18 cellular contexts compared by ENCODE assay signal in genomic region chrX:129585143-129585542, GRCh38.
"Had no signal": no experiment of that assay in that cellular context is flagged by ENCODE, and none has a peak within 500 bp of the region (broad histone marks: within the 10 kb centered on the region; RNA-seq: fewer than 3 reads in every experiment).

No MANE protein-coding gene starts in this region.

- H3K36me3 ChIP-seq: vagina had no signal

- H3K9me3 ChIP-seq: esophagus squamous epithelium, tibial nerve, upper lobe of right lung, vagina had no signal

- H3K27ac ChIP-seq: esophagus squamous epithelium, tibial nerve, upper lobe of right lung, vagina had no signal

- ATAC-seq: stimulated activated effector memory CD8-positive, alpha-beta T cell treated with anti-CD3 and anti-CD28 coated beads, Interleukin-12 subunit alpha, Interleukin-12 subunit beta, amount 100 ng/mL, for 72 hours; upper lobe of right lung had no signal

- FAIRE-seq: colon, keratinocyte had no signal

- H3K27ac Mint-ChIP-seq: dendritic cell treated with granulocyte-macrophage colony-stimulating factor and Interleukin-4, amounts not matched to agents 40 ng/mL and 50 ng/mL, for 4 days; immature natural killer cell; naive B cell; nephron progenitor cell; stimulated activated effector memory CD8-positive, alpha-beta T cell treated with anti-CD3 and anti-CD28 coated beads, Interleukin-12 subunit alpha, Interleukin-12 subunit beta, amount 100 ng/mL, for 72 hours; stimulated activated naive CD8-positive, alpha-beta T cell treated with anti-CD3 and anti-CD28 coated beads, Interleukin-15, Interleukin-2, amounts not matched to agents 100 ng/mL and 50 ng/mL, for 24 hours had no signal

- H3K4me1 Mint-ChIP-seq: immature natural killer cell; naive B cell; nephron progenitor cell; stimulated activated effector memory CD8-positive, alpha-beta T cell treated with anti-CD3 and anti-CD28 coated beads, Interleukin-12 subunit alpha, Interleukin-12 subunit beta, amount 100 ng/mL, for 72 hours had no signal

- H3K27me3 ChIP-seq: esophagus squamous epithelium, tibial nerve, upper lobe of right lung, vagina had no signal

- H3K36me3 Mint-ChIP-seq: stimulated activated effector memory CD8-positive, alpha-beta T cell treated with anti-CD3 and anti-CD28 coated beads, Interleukin-12 subunit alpha, Interleukin-12 subunit beta, amount 100 ng/mL, for 72 hours had no signal

- H3K4me3 ChIP-seq: esophagus squamous epithelium, tibial nerve, upper lobe of right lung, vagina had no signal

- H3K27me3 Mint-ChIP-seq: dendritic cell treated with granulocyte-macrophage colony-stimulating factor and Interleukin-4, amounts not matched to agents 40 ng/mL and 50 ng/mL, for 4 days; naive B cell; stimulated activated naive CD8-positive, alpha-beta T cell treated with anti-CD3 and anti-CD28 coated beads, Interleukin-15, Interleukin-2, amounts not matched to agents 100 ng/mL and 50 ng/mL, for 24 hours had no signal

- H3K4me1 ChIP-seq: esophagus squamous epithelium, tibial nerve, upper lobe of right lung, vagina had no signal

- DNase-seq: esophagus squamous epithelium; foreskin fibroblast; head of caudate nucleus; immature natural killer cell; mesendoderm; naive B cell; nephron progenitor cell; posterior cingulate gyrus; stimulated activated CD4-positive, alpha-beta T cell treated with anti-CD3 and anti-CD28 coated beads, Interleukin-4, amount 100 ng/mL, for 1 hour; stimulated activated CD8-positive, alpha-beta memory T cell treated with anti-CD3 and anti-CD28 coated beads, Interleukin-4, amount 100 ng/mL, for 48 hours; upper lobe of right lung had no signal

- H3K4me3 Mint-ChIP-seq: dendritic cell treated with granulocyte-macrophage colony-stimulating factor and Interleukin-4, amounts not matched to agents 40 ng/mL and 50 ng/mL, for 4 days; immature natural killer cell; naive B cell; nephron progenitor cell; stimulated activated effector memory CD8-positive, alpha-beta T cell treated with anti-CD3 and anti-CD28 coated beads, Interleukin-12 subunit alpha, Interleukin-12 subunit beta, amount 100 ng/mL, for 72 hours; stimulated activated naive CD8-positive, alpha-beta T cell treated with anti-CD3 and anti-CD28 coated beads, Interleukin-15, Interleukin-2, amounts not matched to agents 100 ng/mL and 50 ng/mL, for 24 hours had no signal

- H3K9me3 Mint-ChIP-seq: dendritic cell treated with granulocyte-macrophage colony-stimulating factor and Interleukin-4, amounts not matched to agents 40 ng/mL and 50 ng/mL, for 4 days; immature natural killer cell; naive B cell; nephron progenitor cell; stimulated activated effector memory CD8-positive, alpha-beta T cell treated with anti-CD3 and anti-CD28 coated beads, Interleukin-12 subunit alpha, Interleukin-12 subunit beta, amount 100 ng/mL, for 72 hours; stimulated activated naive CD8-positive, alpha-beta T cell treated with anti-CD3 and anti-CD28 coated beads, Interleukin-15, Interleukin-2, amounts not matched to agents 100 ng/mL and 50 ng/mL, for 24 hours had no signal
